Comparison of ENCODE assay signal across 9 cellular contexts in genomic region chr7:14836571-14837189, GRCh38.
DNase-seq lines count a peak whose midpoint lies in the region; ATAC-seq, FAIRE-seq and TF ChIP-seq lines count a peak whose summit lies in the region.
"Had no signal": no experiment of that assay in that cellular context is flagged by ENCODE, and none has a peak within 500 bp of the region (broad histone marks: within the 10 kb centered on the region; RNA-seq: fewer than 3 reads in every experiment).

No MANE protein-coding gene starts in this region.

- WGBS in H9 (ENCODE audit: extremely low coverage, insufficient read length, low lambda C conversion rate) = 100% methylated on average over 1 of the region's 6 CpGs

- ATAC-seq in HG02610 (IDR thresholded peaks at IDR 0.05; ENCODE audit: unreplicated experiment) = no peak
- no peak for ATAC-seq in HG03457 (IDR thresholded peaks at IDR 0.05; ENCODE audit: unreplicated experiment)

- no peak overlapping the region for H3K23ac ChIP-seq in H9 (ENCODE audit: insufficient read length, low read depth, low read length)

- peaks cover 0 to 9% (median 6%) of the 10 kb centered on the region in 3 experiments; a peak in 4 of 7 replicates for H3K36me3 Mint-ChIP-seq in H9 (ENCODE audit: insufficient read depth in 1 of 3, low read depth in 3 of 3)
- H3K36me3 Mint-ChIP-seq in osteocyte (ENCODE audit: unreplicated experiment) = no peaks in the 10 kb centered on the region

- H3K18ac ChIP-seq in H9 (ENCODE audit: insufficient read length, low read depth, low read length) = no peak overlapping the region

- in situ Hi-C loops in GM13977 (cut with MboI; ENCODE audit: low pct_unique_long_range_greater_than_20kb, low sequenced_read_pairs, unreplicated experiment) = no loop called here

- no peak overlapping the region for H2BK120ac ChIP-seq in H9 (ENCODE audit: low read depth, low read length, poor library complexity, severe bottlenecking)

- no peak overlapping the region for H2BK15ac ChIP-seq in H9 (ENCODE audit: low read depth, low read length)

- no peak overlapping the region for H3T11ph ChIP-seq in H9 (ENCODE audit: low read length)

- H3K9me3 ChIP-seq in H9 (ENCODE audit: control insufficient read depth, low read depth, low read length) = no peaks in the 10 kb centered on the region

- TF ChIP-seq CTCF in H9 (conservative IDR thresholded peaks at IDR 0.05) (no peak), osteocyte (IDR thresholded peaks at IDR 0.05) (no peak), GM13977 (IDR thresholded peaks at IDR 0.05; ENCODE audit: extremely low read depth, insufficient read depth, missing control alignments) (no peak)

- no peak for FAIRE-seq in GM12891 (lab: Jason Lieb, UNC)

- H4K8ac ChIP-seq in H9 (replicated peaks; ENCODE audit: insufficient read length, low read depth, low read length) = no peak overlapping the region

- H3K4me3 Mint-ChIP-seq in H9 (peak overlapping the region in 1 of 2 experiments; percentile 44; a peak in 1 of 5 replicates), osteocyte (ENCODE audit: unreplicated experiment) (peak overlapping the region; percentile 33)

- H3K14ac ChIP-seq in H9 (ENCODE audit: insufficient read depth, low read length) = no peak overlapping the region

- H3K4me2 ChIP-seq in H9 (ENCODE audit: insufficient read depth, insufficient read length, low read length) = no peak overlapping the region

- H3K79me2 ChIP-seq in H9 (ENCODE audit: insufficient read depth, low read length) = no peaks in the 10 kb centered on the region
- H3K79me2 ChIP-seq: parathyroid adenoma had no signal

- no peak overlapping the region for H2BK12ac ChIP-seq in H9 (ENCODE audit: insufficient read length, low read depth, low read length)

- H2AFZ ChIP-seq in H9 (ENCODE audit: low read length) = no peak overlapping the region
- H2AFZ ChIP-seq: parathyroid adenoma had no signal

- H3K4me1 ChIP-seq in H9 (ENCODE audit: insufficient read depth, low read length) = peaks cover 13% of the 10 kb centered on the region
- H3K4me1 ChIP-seq: parathyroid adenoma had no signal

- no peak overlapping the region for H2AK5ac ChIP-seq in H9 (ENCODE audit: insufficient read length, low read length)

- TF ChIP-seq POLR2A in GM12891 (IDR thresholded peaks at IDR 0.05; ENCODE audit: low read depth, low read length) = no peak

- H2BK5ac ChIP-seq in H9 (ENCODE audit: insufficient read length, low read length) = no peak overlapping the region

- H3K56ac ChIP-seq in H9 (ENCODE audit: insufficient read length, low read depth, low read length) = no peak overlapping the region

- no peak overlapping the region for H3K4ac ChIP-seq in H9 (ENCODE audit: low read depth, low read length)

- H4K5ac ChIP-seq in H9 (ENCODE audit: insufficient read length, low read depth, low read length) = no peak overlapping the region

- peak overlapping the region; percentile 15 to 94 (median 94); a peak in 5 of 7 replicates for H3K27ac Mint-ChIP-seq in H9
- H3K27ac Mint-ChIP-seq in osteocyte (ENCODE audit: unreplicated experiment) = peak overlapping the region; percentile 88

- H3K4me1 Mint-ChIP-seq in H9 = peaks cover 45 to 50% of the 10 kb centered on the region in 2 experiments
- peaks cover 56% of the 10 kb centered on the region for H3K4me1 Mint-ChIP-seq in osteocyte (ENCODE audit: unreplicated experiment)

- H3K9me3 Mint-ChIP-seq in H9 (peaks cover 0 to under 1% of the 10 kb centered on the region in 2 experiments; a peak in 2 of 5 replicates), osteocyte (ENCODE audit: unreplicated experiment) (no peaks in the 10 kb centered on the region)

- H3K9ac ChIP-seq in H9 (ENCODE audit: extremely low read depth, insufficient read length, low read length) = no peak overlapping the region
- H3K9ac ChIP-seq: parathyroid adenoma had no signal

- DNase-seq in H9 (peak; percentile 80), NCI-H510A (lab: John Stamatoyannopoulos, UW) (peak; percentile 28), epithelial cell of prostate (ENCODE audit: low read depth, low spot score) (peak; percentile 6), osteocyte (ENCODE audit: extremely low spot score, unreplicated experiment) (peak; percentile 84), GM12891 (ENCODE audit: insufficient read length, low spot score) (no peak), GM13977 (ENCODE audit: low spot score) (no peak)

- no peaks in the 10 kb centered on the region for H3K79me1 ChIP-seq in H9 (ENCODE audit: insufficient read depth, low read depth, low read length, poor library complexity, severe bottlenecking)

- no peaks in the 10 kb centered on the region for H3K23me2 ChIP-seq in H9 (ENCODE audit: insufficient read length, low read depth, low read length, poor library complexity, severe bottlenecking)

- H3K27ac ChIP-seq in H9 (ENCODE audit: insufficient read length, low read depth, low read length) (no peak overlapping the region), epithelial cell of prostate (no peak overlapping the region)
- H3K27ac ChIP-seq: parathyroid adenoma had no signal

- H4K20me1 ChIP-seq in H9 (ENCODE audit: control insufficient read depth, insufficient read depth, insufficient read length) = no peaks in the 10 kb centered on the region

- no peak overlapping the region for H2BK20ac ChIP-seq in H9 (ENCODE audit: low read depth, low read length, poor library complexity, severe bottlenecking)

- H3K27me3 Mint-ChIP-seq in H9 (ENCODE audit: low read depth) (no peaks in the 10 kb centered on the region), osteocyte (ENCODE audit: unreplicated experiment) (no peaks in the 10 kb centered on the region)

- no peaks in the 10 kb centered on the region for H3K27me3 ChIP-seq in H9 (ENCODE audit: insufficient read depth, low read length)

- H4K91ac ChIP-seq in H9 (ENCODE audit: insufficient read length, low read depth, low read length) = no peak overlapping the region

TF ChIP-seq in GM12891, 5 proteins besides CTCF, POLR2A, EP300 and RAD21:
- TF ChIP-seq SPI1 (IDR thresholded peaks at IDR 0.05; ENCODE audit: low read depth, low read length) = no peak
- TF ChIP-seq POLR2AphosphoS5 (IDR thresholded peaks at IDR 0.05; ENCODE audit: low read depth, low read length) = no peak
- TF ChIP-seq PAX5 (IDR thresholded peaks at IDR 0.05; ENCODE audit: insufficient read depth, low read length, severe bottlenecking) = no peak
- TF ChIP-seq TAF1 (IDR thresholded peaks at IDR 0.05; ENCODE audit: low read depth, low read length) = no peak
- TF ChIP-seq POU2F2 (IDR thresholded peaks at IDR 0.05; ENCODE audit: low read depth, low read length) = no peak

Comparison
In these comparisons a context has a peak if more than half of its experiments do, and no peak if none do; other contexts are left out.
1. DNase-seq: peak in H9 (single experiment), NCI-H510A (single experiment), epithelial cell of prostate (single experiment) and osteocyte (single experiment); none in GM12891 (single experiment) and GM13977 (single experiment).